In genomic region chr6:79676785-79677736, GRCh38 we compare ENCODE assay signal across 22 cellular contexts. TPM values are rescaled to one million over a fixed set of nuclear protein-coding genes. Genes with fewer than 3 reads are reported as not detected.
"Had no signal": no experiment of that assay in that cellular context is flagged by ENCODE, and none has a peak within 500 bp of the region (broad histone marks: within the 10 kb centered on the region; RNA-seq: fewer than 3 reads in every experiment).

No MANE protein-coding gene starts in this region.

- H3K4me3 Mint-ChIP-seq: activated B cell treated with CpG ODN at 0.5 μM for 24 hours; activated CD4-positive, alpha-beta memory T cell treated with anti-CD3 and anti-CD28 coated beads for 36 hours; activated naive CD8-positive, alpha-beta T cell treated with anti-CD3 and anti-CD28 coated beads, Interleukin-2, amount 10 ng/mL, durations not matched to agents 7 days and 5 days; brain; nephron; type B pancreatic cell had no signal

- H3K9me3 ChIP-seq: gastrocnemius medialis, right atrium auricular region, stomach had no signal

- H3K27ac ChIP-seq: coronary artery, gastrocnemius medialis, heart left ventricle, right atrium auricular region had no signal

- H3K27ac Mint-ChIP-seq: activated B cell treated with CpG ODN at 0.5 μM for 24 hours; activated CD4-positive, alpha-beta memory T cell treated with anti-CD3 and anti-CD28 coated beads for 36 hours; activated naive CD8-positive, alpha-beta T cell treated with anti-CD3 and anti-CD28 coated beads, Interleukin-2, amount 10 ng/mL, durations not matched to agents 7 days and 5 days; nephron; type B pancreatic cell had no signal

- H3K27me3 Mint-ChIP-seq: activated B cell treated with CpG ODN at 0.5 μM for 24 hours; activated CD4-positive, alpha-beta memory T cell treated with anti-CD3 and anti-CD28 coated beads for 36 hours; activated naive CD8-positive, alpha-beta T cell treated with anti-CD3 and anti-CD28 coated beads, Interleukin-2, amount 10 ng/mL, durations not matched to agents 7 days and 5 days; brain; type B pancreatic cell had no signal

- H3K4me3 ChIP-seq: coronary artery, gastrocnemius medialis, heart left ventricle, right atrium auricular region, skin epidermis, stomach had no signal

- H3K36me3 ChIP-seq: gastrocnemius medialis, right atrium auricular region had no signal

- H3K4me1 Mint-ChIP-seq: activated B cell treated with CpG ODN at 0.5 μM for 24 hours had no signal

- H3K9me3 Mint-ChIP-seq: activated B cell treated with CpG ODN at 0.5 μM for 24 hours; activated CD4-positive, alpha-beta memory T cell treated with anti-CD3 and anti-CD28 coated beads for 36 hours; activated naive CD8-positive, alpha-beta T cell treated with anti-CD3 and anti-CD28 coated beads, Interleukin-2, amount 10 ng/mL, durations not matched to agents 7 days and 5 days; nephron; type B pancreatic cell had no signal

- H3K27me3 ChIP-seq: gastrocnemius medialis, heart left ventricle, right atrium auricular region, stomach had no signal

- DNase-seq: activated B cell treated with CpG ODN at 0.5 μM for 24 hours; activated CD4-positive, alpha-beta memory T cell treated with anti-CD3 and anti-CD28 coated beads for 36 hours; activated CD4-positive, alpha-beta T cell treated with anti-CD3 and anti-CD28 coated beads for 4 hours; activated naive CD8-positive, alpha-beta T cell treated with anti-CD3 and anti-CD28 coated beads, Interleukin-2, amount 10 ng/mL, durations not matched to agents 7 days and 5 days; central memory CD4-positive, alpha-beta T cell; gastrocnemius medialis; heart left ventricle; kidney glomerular epithelial cell; left ventricle myocardium superior; mesenchymal stem cell; nucleus accumbens; stimulated activated CD4-positive, alpha-beta T cell treated with anti-CD3 and anti-CD28 coated beads, Interleukin-15, amount 100 ng/mL, for 24 hours; stimulated activated CD4-positive, alpha-beta T cell treated with anti-CD3 and anti-CD28 coated beads, Interleukin-2, amount 100 ng/mL, for 48 hours; stomach; T-helper 1 cell; T-helper 9 cell had no signal

- ATAC-seq: gastrocnemius medialis, heart left ventricle, left ventricle myocardium superior had no signal

- H3K36me3 Mint-ChIP-seq: activated CD4-positive, alpha-beta memory T cell treated with anti-CD3 and anti-CD28 coated beads for 36 hours; activated naive CD8-positive, alpha-beta T cell treated with anti-CD3 and anti-CD28 coated beads, Interleukin-2, amount 10 ng/mL, durations not matched to agents 7 days and 5 days had no signal

RNA-seq across cellular contexts. Expression of gene SH3BGRL2, which starts 45.9 kb away (rescaled TPM):
- total RNA-seq: activated B cell treated with CpG ODN at 0.5 μM for 24 hours had no signal
